In genomic region chr1:98086156-98086555, GRCh38 we compare ENCODE assay signal across 17 cellular contexts.
DNase-seq lines count a peak whose midpoint lies in the region; ATAC-seq, FAIRE-seq and TF ChIP-seq lines count a peak whose summit lies in the region.
"Had no signal": no experiment of that assay in that cellular context is flagged by ENCODE, and none has a peak within 500 bp of the region (broad histone marks: within the 10 kb centered on the region; RNA-seq: fewer than 3 reads in every experiment).

No MANE protein-coding gene starts in this region.

- ATAC-seq in HG03097 (IDR thresholded peaks at IDR 0.05; ENCODE audit: low FRiP score, unreplicated experiment) = no peak
- ATAC-seq: K562, left lobe of liver, natural killer cell had no signal

- DNase-seq in DMS53 (lab: John Stamatoyannopoulos, UW) (peak; percentile 36), DMS53 treated with DMSO at 0.1 percent for 48 hours (lab: John Stamatoyannopoulos, UW; ENCODE audit: unreplicated experiment) (no peak), adipocyte (ENCODE audit: low read depth) (peak; percentile 24), foreskin fibroblast (peak; percentile 79 to 80), GM12892 (ENCODE audit: insufficient read length) (no peak)
- DNase-seq in stimulated activated CD4-positive, alpha-beta T cell treated with anti-CD3 and anti-CD28 coated beads, Interleukin-4, amount 100 ng/mL, for 4 hours = no peak
- no peak for DNase-seq in activated CD4-positive, CD25-positive, alpha-beta regulatory T cell (lab: John Stamatoyannopoulos, UW)
- DNase-seq: activated naive CD4-positive, alpha-beta T cell treated with anti-CD3 and anti-CD28 coated beads, Interleukin-2, amount 10 ng/mL, durations not matched to agents 7 days and 5 days; caudate nucleus; natural killer cell; NCI-H1105 treated with DMSO at 0.1 percent for 48 hours; stimulated activated CD4-positive, alpha-beta T cell treated with anti-CD3 and anti-CD28 coated beads, Interleukin-2, amount 100 ng/mL, for 48 hours; WERI-Rb-1 had no signal

- H3K4me3 ChIP-seq in adipocyte (ENCODE audit: low read length) = no peak overlapping the region
- H3K4me3 ChIP-seq in foreskin fibroblast (ENCODE audit: low read depth in 1 of 2, low read length in 2 of 2) = no peak overlapping the region
- H3K4me3 ChIP-seq: K562, tibial nerve had no signal

- no peaks in the 10 kb centered on the region for H3K36me3 ChIP-seq in adipocyte (ENCODE audit: control insufficient read depth, insufficient read depth, low read length, severe bottlenecking)
- H3K36me3 ChIP-seq: tibial nerve, WERI-Rb-1 had no signal

- no peaks in the 10 kb centered on the region for H3K27me3 ChIP-seq in adipocyte (replicated peaks; ENCODE audit: control insufficient read depth, insufficient read depth, low read length)
- H3K27me3 ChIP-seq: tibial nerve had no signal

- H3K4me1 ChIP-seq in adipocyte (ENCODE audit: control insufficient read depth, insufficient read depth, low read length) = peaks cover 9% of the 10 kb centered on the region
- H3K4me1 ChIP-seq: tibial nerve had no signal

- FAIRE-seq in GM12892 (lab: Jason Lieb, UNC) = no peak
- FAIRE-seq: K562 had no signal

- TF ChIP-seq POLR2A in GM12892 (IDR thresholded peaks at IDR 0.05; ENCODE audit: low read depth, low read length) = no peak

- no peak for TF ChIP-seq CTCF in foreskin fibroblast (IDR thresholded peaks at IDR 0.05; ENCODE audit: low read depth, low read length)

- no peak overlapping the region for H3K9ac ChIP-seq in adipocyte (ENCODE audit: low read length)

- no peaks in the 10 kb centered on the region for H3K9me3 ChIP-seq in adipocyte (ENCODE audit: control insufficient read depth, low read length)
- H3K9me3 ChIP-seq: tibial nerve had no signal

Comparison
In these comparisons a context has a peak if more than half of its experiments do, and no peak if none do; other contexts are left out.
1. DNase-seq: peak in DMS53 (single experiment), adipocyte (single experiment) and foreskin fibroblast (2 of 2); none in DMS53 treated with DMSO at 0.1 percent for 48 hours (single experiment), GM12892 (single experiment), stimulated activated CD4-positive, alpha-beta T cell treated with anti-CD3 and anti-CD28 coated beads, Interleukin-4, amount 100 ng/mL, for 4 hours (0 of 2) and activated CD4-positive, CD25-positive, alpha-beta regulatory T cell (0 of 4).